Comparison of ENCODE assay signal across 8 cellular contexts in genomic region chr5:173055983-173056782, GRCh38. TPM values are rescaled to one million over a fixed set of nuclear protein-coding genes. Genes with fewer than 3 reads are reported as not detected.
A peak's percentile ranks its signal among the peaks of the same experiment; 100 is the strongest.
DNase-seq lines count a peak whose midpoint lies in the region; ATAC-seq and TF ChIP-seq lines count a peak whose summit lies in the region.

A gene with protein sequence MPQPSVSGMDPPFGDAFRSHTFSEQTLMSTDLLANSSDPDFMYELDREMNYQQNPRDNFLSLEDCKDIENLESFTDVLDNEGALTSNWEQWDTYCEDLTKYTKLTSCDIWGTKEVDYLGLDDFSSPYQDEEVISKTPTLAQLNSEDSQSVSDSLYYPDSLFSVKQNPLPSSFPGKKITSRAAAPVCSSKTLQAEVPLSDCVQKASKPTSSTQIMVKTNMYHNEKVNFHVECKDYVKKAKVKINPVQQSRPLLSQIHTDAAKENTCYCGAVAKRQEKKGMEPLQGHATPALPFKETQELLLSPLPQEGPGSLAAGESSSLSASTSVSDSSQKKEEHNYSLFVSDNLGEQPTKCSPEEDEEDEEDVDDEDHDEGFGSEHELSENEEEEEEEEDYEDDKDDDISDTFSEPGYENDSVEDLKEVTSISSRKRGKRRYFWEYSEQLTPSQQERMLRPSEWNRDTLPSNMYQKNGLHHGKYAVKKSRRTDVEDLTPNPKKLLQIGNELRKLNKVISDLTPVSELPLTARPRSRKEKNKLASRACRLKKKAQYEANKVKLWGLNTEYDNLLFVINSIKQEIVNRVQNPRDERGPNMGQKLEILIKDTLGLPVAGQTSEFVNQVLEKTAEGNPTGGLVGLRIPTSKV (plus strand): TSS chr5:173056352. CDS start chr5:173080776, 24,424 bp downstream.

- H3K4me3 ChIP-seq in GM12864 (ENCODE audit: low read depth, low read length) (peak within 1 kb of the TSS; percentile 72), osteoblast (ENCODE audit: insufficient read depth, low read length) (peak within 1 kb of the TSS; percentile 81), testis (peak within 1 kb of the TSS; percentile 96 to 99)

- peak within 1 kb of the TSS; percentile 97 for H3K27ac Mint-ChIP-seq in activated naive CD8-positive, alpha-beta T cell
- H3K27ac Mint-ChIP-seq in glutamatergic neuron (ENCODE audit: unreplicated experiment), result peak within 1 kb of the TSS; percentile 83

- H3K9me3 ChIP-seq in osteoblast (ENCODE audit: low read depth, low read length) (no peaks in the 10 kb centered on the region), testis (no peaks in the 10 kb centered on the region)

- TF ChIP-seq CTCF in GM12864 (IDR thresholded peaks at IDR 0.05; ENCODE audit: low read depth, low read length, missing control alignments), result no peak
- no peak for TF ChIP-seq CTCF in glutamatergic neuron (IDR thresholded peaks at IDR 0.05; ENCODE audit: partially characterized antibody, unreplicated experiment)
- no peak for TF ChIP-seq CTCF in osteoblast (IDR thresholded peaks at IDR 0.05; ENCODE audit: extremely low read depth, low read depth, low read length)
- TF ChIP-seq CTCF in testis (IDR thresholded peaks at IDR 0.05), result no peak

- peak within 1 kb of the TSS; percentile 97 for H2AFZ ChIP-seq in osteoblast (ENCODE audit: low read length)

- no peaks in the 10 kb centered on the region for H3K27me3 Mint-ChIP-seq in activated naive CD8-positive, alpha-beta T cell
- no peaks in the 10 kb centered on the region for H3K27me3 Mint-ChIP-seq in glutamatergic neuron (ENCODE audit: unreplicated experiment)

- peaks cover 25% of the 10 kb centered on the region for H3K79me2 ChIP-seq in osteoblast (ENCODE audit: insufficient read depth, low read length)

- peaks cover 2% of the 10 kb centered on the region for H3K36me3 ChIP-seq in osteoblast (ENCODE audit: insufficient read depth, low read length)
- no peaks in the 10 kb centered on the region for H3K36me3 ChIP-seq in testis (ENCODE audit: low read depth, missing control alignments)

- peak within 1 kb of the TSS; percentile 100 for H3K4me2 ChIP-seq in osteoblast (ENCODE audit: insufficient read depth, low read length)

- TF ChIP-seq POLR2A in testis (IDR thresholded peaks at IDR 0.05), result no peak

- H3K36me3 Mint-ChIP-seq in activated naive CD8-positive, alpha-beta T cell, result no peaks in the 10 kb centered on the region
- no peaks in the 10 kb centered on the region for H3K36me3 Mint-ChIP-seq in glutamatergic neuron (ENCODE audit: unreplicated experiment)

- no peaks in the 10 kb centered on the region for H3K9me3 Mint-ChIP-seq in activated naive CD8-positive, alpha-beta T cell (ENCODE audit: low read depth)
- H3K9me3 Mint-ChIP-seq in glutamatergic neuron (ENCODE audit: unreplicated experiment), result peaks cover 2% of the 10 kb centered on the region

- 0 to 1% methylated on average over 5 to 72 of the region's 74 CpGs for WGBS in testis, 2 donors

- peak within 1 kb of the TSS; percentile 89 for H3K27ac ChIP-seq in osteoblast (ENCODE audit: low read depth, low read length)
- H3K27ac ChIP-seq in testis, result peak within 1 kb of the TSS; percentile 98 to 99

- peak within 1 kb of the TSS; percentile 96 for H3K4me3 Mint-ChIP-seq in activated naive CD8-positive, alpha-beta T cell
- H3K4me3 Mint-ChIP-seq in glutamatergic neuron (ENCODE audit: unreplicated experiment), result peak within 1 kb of the TSS; percentile 97

- H3K27me3 ChIP-seq in osteoblast (ENCODE audit: insufficient read depth, low read length) (no peaks in the 10 kb centered on the region), testis (no peaks in the 10 kb centered on the region)

- DNase-seq in GM12864 (ENCODE audit: low read depth) (peak; percentile 83), NCI-H1105 treated with DMSO at 0.1 percent for 48 hours (lab: John Stamatoyannopoulos, UW) (peak; percentile 83), SKM-1 treated with dmso at 0.1 percent for 144 hours (lab: John Stamatoyannopoulos, UW; ENCODE audit: unreplicated experiment) (peak; percentile 95), glutamatergic neuron (peak; percentile 98), osteoblast (ENCODE audit: insufficient read length, low spot score, missing footprints) (peak; percentile 99), testis (peak; percentile 97)

- peaks cover 5% of the 10 kb centered on the region for H4K20me1 ChIP-seq in osteoblast (ENCODE audit: insufficient read depth, low read length)

- peaks cover 29% of the 10 kb centered on the region for H3K4me1 ChIP-seq in osteoblast (ENCODE audit: insufficient read depth, low read length)
- H3K4me1 ChIP-seq in testis, result peaks cover 6% of the 10 kb centered on the region

- ATAC-seq in HG02678 (IDR thresholded peaks at IDR 0.05; ENCODE audit: unreplicated experiment), result peak; percentile 73

- intact Hi-C loops in testis (cut with DNase I; ENCODE audit: low total_unique reads), result no loop called here

- H3K4me1 Mint-ChIP-seq in activated naive CD8-positive, alpha-beta T cell (ENCODE audit: low read depth), result peaks cover 50% of the 10 kb centered on the region
- H3K4me1 Mint-ChIP-seq in glutamatergic neuron (ENCODE audit: low read depth, unreplicated experiment), result no peaks in the 10 kb centered on the region

RNA-seq across cellular contexts. Expression of the gene that starts here (rescaled TPM):
- 16.6 TPM for total RNA-seq in glutamatergic neuron (ENCODE audit: unreplicated experiment)
- 35.8 and 38.3 TPM in 2 replicates for total RNA-seq in osteoblast
- 10 to 100 TPM; 55.6 to 58.4 TPM for total RNA-seq in testis
- polyA plus RNA-seq in testis (ENCODE audit: insufficient read depth, low read depth, low replicate concordance), result 24.2 TPM

Comparison
In these comparisons a context has a peak if more than half of its experiments do, and no peak if none do; other contexts are left out.
1. Peak in every context shown above with its lines: DNase-seq, ATAC-seq, H3K4me3 ChIP-seq and H3K27ac ChIP-seq.